ENCODE assay signal across 1 cellular context in the genomic region with DNA sequence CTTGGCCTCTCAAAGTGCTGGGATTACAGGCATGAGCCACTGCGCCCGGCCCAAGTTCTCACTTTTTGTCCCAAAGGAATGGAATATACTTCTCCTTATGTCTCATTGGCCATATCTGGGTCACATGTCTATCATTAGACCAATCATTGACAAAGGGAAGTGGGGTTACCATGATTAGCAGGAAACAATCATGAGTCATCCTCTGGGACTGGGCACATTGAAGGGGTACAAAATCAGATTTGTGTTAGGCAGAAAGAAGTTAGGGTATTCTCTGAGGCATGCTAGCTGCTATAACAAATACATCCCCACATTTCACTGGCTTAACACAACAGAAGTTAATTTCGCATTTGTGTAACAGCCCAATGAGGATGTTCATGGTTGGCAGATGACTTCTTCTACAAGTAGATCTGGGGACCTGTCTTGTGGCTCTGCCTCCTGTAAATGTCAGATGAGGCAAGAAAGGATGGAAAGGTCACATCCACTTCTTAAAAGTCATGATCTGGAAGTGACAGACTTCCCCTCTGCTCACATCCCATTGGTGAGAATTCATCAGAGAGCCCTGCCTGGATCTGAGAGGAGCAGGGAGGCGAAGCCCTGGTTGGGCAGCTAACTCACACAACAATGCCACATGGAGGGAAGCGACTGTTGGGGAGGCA.
TF ChIP-seq lines count a peak whose summit lies in the region.

No MANE protein-coding gene starts in this region.

TF ChIP-seq in Ishikawa, 13 proteins besides CTCF, POLR2A, EP300 and RAD21:
- TF ChIP-seq, protein P1, sequence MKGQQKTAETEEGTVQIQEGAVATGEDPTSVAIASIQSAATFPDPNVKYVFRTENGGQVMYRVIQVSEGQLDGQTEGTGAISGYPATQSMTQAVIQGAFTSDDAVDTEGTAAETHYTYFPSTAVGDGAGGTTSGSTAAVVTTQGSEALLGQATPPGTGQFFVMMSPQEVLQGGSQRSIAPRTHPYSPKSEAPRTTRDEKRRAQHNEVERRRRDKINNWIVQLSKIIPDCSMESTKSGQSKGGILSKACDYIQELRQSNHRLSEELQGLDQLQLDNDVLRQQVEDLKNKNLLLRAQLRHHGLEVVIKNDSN (IDR thresholded peaks at IDR 0.05): peak; percentile 40; the same call in 1 of the 2 replicates
- no peak for TF ChIP-seq FOXM1 (IDR thresholded peaks at IDR 0.05; ENCODE audit: borderline replicate concordance, low read depth)
